In the genomic region with DNA sequence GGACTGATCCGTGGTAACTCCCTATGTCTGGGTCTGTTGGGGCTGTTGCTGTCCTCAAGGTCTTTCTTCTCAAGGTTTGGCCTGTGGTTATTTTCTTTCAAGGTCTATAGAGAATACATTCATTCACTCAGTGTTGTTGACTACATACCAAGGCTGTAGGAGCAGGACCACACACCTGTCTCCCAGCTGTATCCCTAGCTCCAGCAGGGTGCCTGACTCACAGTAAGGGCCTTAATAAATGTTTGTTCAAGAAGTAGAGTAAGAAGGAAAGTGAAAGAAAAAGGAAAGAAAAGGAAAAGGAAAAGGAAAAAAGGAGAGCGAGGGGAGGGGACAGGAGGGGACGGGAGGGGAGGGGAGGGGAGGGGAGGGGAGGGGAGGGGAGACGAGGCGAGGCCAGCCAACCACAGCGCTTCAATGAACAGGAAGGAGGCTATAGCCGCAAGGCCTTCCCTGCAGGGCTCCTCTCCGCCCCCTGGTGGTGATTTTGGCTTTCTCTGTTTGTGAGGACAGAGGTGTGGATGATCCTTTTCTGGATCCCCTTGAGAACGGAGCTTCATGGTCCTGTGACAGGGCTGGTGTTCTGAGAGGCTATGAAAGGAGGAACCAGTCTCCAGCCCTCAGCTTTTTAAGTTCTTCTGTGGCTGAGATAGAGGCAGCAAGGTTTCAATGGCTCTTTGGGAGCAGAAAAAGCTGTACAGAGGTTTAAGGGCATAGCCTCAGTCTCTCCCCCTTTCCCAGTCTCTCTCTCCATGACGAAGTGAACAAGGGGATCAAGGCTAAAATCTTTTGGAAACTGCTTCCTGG, we compare ENCODE assay signal across 8 cellular contexts. TPM values are rescaled to one million over a fixed set of nuclear protein-coding genes. Genes with fewer than 3 reads are reported as not detected.
DNase-seq lines count a peak whose midpoint lies in the region; ATAC-seq and TF ChIP-seq lines count a peak whose summit lies in the region.

No MANE protein-coding gene starts in this region.

- TF ChIP-seq CTCF in BE2C (IDR thresholded peaks at IDR 0.05; ENCODE audit: low read depth, low read length) (peak; percentile 73), type B pancreatic cell (conservative IDR thresholded peaks at IDR 0.05) (peak; percentile 26), osteocyte (IDR thresholded peaks at IDR 0.05) (no peak)

- no peaks in the 10 kb centered on the region for H3K36me3 ChIP-seq in BE2C

- peaks cover 8% of the 10 kb centered on the region for H3K4me1 Mint-ChIP-seq in activated naive CD8-positive, alpha-beta T cell treated with anti-CD3 and anti-CD28 coated beads, Interleukin-2, amount 10 ng/mL, durations not matched to agents 7 days and 5 days
- H3K4me1 Mint-ChIP-seq in type B pancreatic cell (ENCODE audit: unreplicated experiment) = no peaks in the 10 kb centered on the region
- H3K4me1 Mint-ChIP-seq in osteocyte (ENCODE audit: unreplicated experiment) = no peaks in the 10 kb centered on the region

- peak overlapping the region; percentile 56 for H3K4me3 Mint-ChIP-seq in activated naive CD8-positive, alpha-beta T cell treated with anti-CD3 and anti-CD28 coated beads, Interleukin-2, amount 10 ng/mL, durations not matched to agents 7 days and 5 days
- no peak overlapping the region for H3K4me3 Mint-ChIP-seq in type B pancreatic cell
- no peak overlapping the region for H3K4me3 Mint-ChIP-seq in osteocyte (ENCODE audit: unreplicated experiment)

- H3K9me3 Mint-ChIP-seq in activated naive CD8-positive, alpha-beta T cell treated with anti-CD3 and anti-CD28 coated beads, Interleukin-2, amount 10 ng/mL, durations not matched to agents 7 days and 5 days = peaks cover 28% of the 10 kb centered on the region
- H3K9me3 Mint-ChIP-seq in type B pancreatic cell (peaks cover 9% of the 10 kb centered on the region), osteocyte (ENCODE audit: unreplicated experiment) (peaks cover 39% of the 10 kb centered on the region)

- peak; percentile 82 for DNase-seq in BE2C
- DNase-seq in H4 (ENCODE audit: low spot score) = peak; percentile 80
- DNase-seq in SKM-1 treated with dmso at 0.1 percent for 144 hours (lab: John Stamatoyannopoulos, UW; ENCODE audit: unreplicated experiment) = peak; percentile 32
- peak; percentile 47 for DNase-seq in activated naive CD8-positive, alpha-beta T cell treated with anti-CD3 and anti-CD28 coated beads, Interleukin-2, amount 10 ng/mL, durations not matched to agents 7 days and 5 days
- DNase-seq in lung microvascular endothelial cell (ENCODE audit: low read depth in 2 of 2) = peak; percentile 55 to 60
- no peak for DNase-seq in type B pancreatic cell (ENCODE audit: extremely low spot score, unreplicated experiment)
- DNase-seq in SIG-M5 (lab: John Stamatoyannopoulos, UW) = no peak
- DNase-seq in osteocyte (ENCODE audit: extremely low spot score, unreplicated experiment) = no peak

- H3K27me3 Mint-ChIP-seq in activated naive CD8-positive, alpha-beta T cell treated with anti-CD3 and anti-CD28 coated beads, Interleukin-2, amount 10 ng/mL, durations not matched to agents 7 days and 5 days = no peaks in the 10 kb centered on the region
- no peaks in the 10 kb centered on the region for H3K27me3 Mint-ChIP-seq in type B pancreatic cell
- H3K27me3 Mint-ChIP-seq in osteocyte (ENCODE audit: unreplicated experiment) = no peaks in the 10 kb centered on the region

- no peak overlapping the region for H3K4me3 ChIP-seq in BE2C (ENCODE audit: low read depth, low read length)

- no peaks in the 10 kb centered on the region for H3K9me3 ChIP-seq in BE2C

- peaks cover 3% of the 10 kb centered on the region for H3K36me3 Mint-ChIP-seq in activated naive CD8-positive, alpha-beta T cell treated with anti-CD3 and anti-CD28 coated beads, Interleukin-2, amount 10 ng/mL, durations not matched to agents 7 days and 5 days
- no peaks in the 10 kb centered on the region for H3K36me3 Mint-ChIP-seq in type B pancreatic cell
- no peaks in the 10 kb centered on the region for H3K36me3 Mint-ChIP-seq in osteocyte (ENCODE audit: unreplicated experiment)

- ATAC-seq in activated naive CD8-positive, alpha-beta T cell treated with anti-CD3 and anti-CD28 coated beads, Interleukin-2, amount 10 ng/mL, durations not matched to agents 7 days and 5 days (ENCODE audit: low read depth) = peak; percentile 52

- POLR2A ChIA-PET in activated naive CD8-positive, alpha-beta T cell treated with anti-CD3 and anti-CD28 coated beads, Interleukin-2, amount 10 ng/mL, durations not matched to agents 7 days and 5 days (lab: Charles Lee) = no interaction called here

- H3K27me3 ChIP-seq in BE2C = no peaks in the 10 kb centered on the region

- H3K27ac Mint-ChIP-seq in activated naive CD8-positive, alpha-beta T cell treated with anti-CD3 and anti-CD28 coated beads, Interleukin-2, amount 10 ng/mL, durations not matched to agents 7 days and 5 days = peak overlapping the region; percentile 2
- H3K27ac Mint-ChIP-seq in type B pancreatic cell = no peak overlapping the region
- H3K27ac Mint-ChIP-seq in osteocyte (ENCODE audit: unreplicated experiment) = no peak overlapping the region

- H3K4me1 ChIP-seq in BE2C = no peaks in the 10 kb centered on the region

RNA-seq across cellular contexts. Expression of gene LCE5A, which starts 30.6 kb away (rescaled TPM):
- not detected for polyA plus RNA-seq in BE2C (2012; ENCODE audit: insufficient read depth, insufficient read length, low read depth)
- total RNA-seq in H4 (2014; rRNA removed; shearing (Covaris generic)) = not detected in 2 replicates
- total RNA-seq in activated naive CD8-positive, alpha-beta T cell treated with anti-CD3 and anti-CD28 coated beads, Interleukin-2, amount 10 ng/mL, durations not matched to agents 7 days and 5 days = not detected
- total RNA-seq in lung microvascular endothelial cell (not detected in 2 replicates), type B pancreatic cell (ENCODE audit: low replicate concordance) (not detected in 2 replicates), osteocyte (not detected in 2 replicates)

RNA-seq across cellular contexts. Expression of gene CRCT1, which starts 34.3 kb away (rescaled TPM):
- polyA plus RNA-seq in BE2C (2012; ENCODE audit: insufficient read depth, insufficient read length, low read depth) = not detected
- total RNA-seq in H4 (2014; rRNA removed; shearing (Covaris generic)) = not detected in 2 replicates
- total RNA-seq in activated naive CD8-positive, alpha-beta T cell treated with anti-CD3 and anti-CD28 coated beads, Interleukin-2, amount 10 ng/mL, durations not matched to agents 7 days and 5 days = not detected
- total RNA-seq in lung microvascular endothelial cell (not detected in 2 replicates), type B pancreatic cell (ENCODE audit: low replicate concordance) (not detected in 2 replicates), osteocyte (not detected in 2 replicates)

Comparison
In these comparisons a context has a peak if more than half of its experiments do, and no peak if none do; other contexts are left out.
1. DNase-seq: peak in BE2C (single experiment), H4 (single experiment), SKM-1 treated with dmso at 0.1 percent for 144 hours (single experiment), activated naive CD8-positive, alpha-beta T cell treated with anti-CD3 and anti-CD28 coated beads, Interleukin-2, amount 10 ng/mL, durations not matched to agents 7 days and 5 days (single experiment) and lung microvascular endothelial cell (2 of 2); none in type B pancreatic cell (single experiment), SIG-M5 (single experiment) and osteocyte (single experiment).